21 cellular contexts compared by ENCODE assay signal in the genomic region with DNA sequence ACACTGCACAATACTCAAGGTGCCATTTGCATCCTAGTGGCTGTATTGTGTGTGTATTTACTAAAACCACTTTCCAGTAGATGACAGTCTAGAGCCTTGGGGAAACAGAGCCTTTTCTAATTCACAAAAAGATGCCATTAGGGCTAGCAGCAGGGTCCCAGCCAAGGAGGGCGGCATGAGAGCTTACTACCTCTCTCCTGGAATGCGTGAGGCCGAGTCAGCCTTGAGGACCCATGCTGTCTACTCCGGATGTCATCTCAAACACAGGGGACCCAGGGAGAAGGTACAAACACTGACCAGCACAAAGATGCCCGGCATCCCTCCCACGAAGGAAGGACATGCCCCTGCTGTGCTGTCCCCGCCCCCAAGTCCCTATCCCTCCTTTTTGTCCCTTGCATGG.
"Had no signal": no experiment of that assay in that cellular context is flagged by ENCODE, and none has a peak within 500 bp of the region (broad histone marks: within the 10 kb centered on the region; RNA-seq: fewer than 3 reads in every experiment).

No MANE protein-coding gene starts in this region.

- DNase-seq: cortex of kidney; effector memory CD8-positive, alpha-beta T cell; erythroblast; hypothalamus; kidney; natural killer cell; right lobe of liver; small intestine; stimulated activated CD4-positive, alpha-beta T cell treated with anti-CD3 and anti-CD28 coated beads, Interleukin-15, amount 100 ng/mL, for 24 hours; stimulated activated CD4-positive, alpha-beta T cell treated with anti-CD3 and anti-CD28 coated beads, Interleukin-2, amount 100 ng/mL, for 48 hours; stimulated activated naive CD4-positive, alpha-beta T cell; stimulated activated naive CD8-positive, alpha-beta T cell treated with anti-CD3 and anti-CD28 coated beads, Interleukin-15, amount 100 ng/mL, for 72 hours; trophoblast cell had no signal

- H3K4me1 ChIP-seq: right lobe of liver, suprapubic skin had no signal

- H3K4me3 ChIP-seq: lung, right lobe of liver, suprapubic skin had no signal

- H3K4me3 Mint-ChIP-seq: effector memory CD8-positive, alpha-beta T cell; memory B cell; natural killer cell; stimulated activated naive CD8-positive, alpha-beta T cell treated with anti-CD3 and anti-CD28 coated beads, Interleukin-15, amount 100 ng/mL, for 72 hours had no signal

- H3K9me3 Mint-ChIP-seq: effector memory CD8-positive, alpha-beta T cell; memory B cell; natural killer cell; stimulated activated naive CD8-positive, alpha-beta T cell treated with anti-CD3 and anti-CD28 coated beads, Interleukin-15, amount 100 ng/mL, for 72 hours had no signal

- ATAC-seq: effector memory CD8-positive, alpha-beta T cell; left lobe of liver; natural killer cell; right lobe of liver; stimulated activated naive CD8-positive, alpha-beta T cell treated with anti-CD3 and anti-CD28 coated beads, Interleukin-15, amount 100 ng/mL, for 72 hours had no signal

- H3K9me3 ChIP-seq: neutrophil, right lobe of liver, suprapubic skin had no signal

- H3K9ac ChIP-seq: parathyroid adenoma had no signal

- H3K27ac ChIP-seq: neutrophil, parathyroid adenoma, right lobe of liver, suprapubic skin had no signal

- H2AFZ ChIP-seq: parathyroid adenoma had no signal

- H3K36me3 ChIP-seq: neutrophil, right lobe of liver, suprapubic skin had no signal

- H3K27ac Mint-ChIP-seq: memory B cell, natural killer cell had no signal

- FAIRE-seq: endometrium, frontal cortex, kidney, small intestine had no signal

- H3K79me2 ChIP-seq: parathyroid adenoma had no signal

- H3K36me3 Mint-ChIP-seq: memory B cell, natural killer cell had no signal

- H3K27me3 ChIP-seq: right lobe of liver had no signal

- H3K4me1 Mint-ChIP-seq: natural killer cell; stimulated activated naive CD8-positive, alpha-beta T cell treated with anti-CD3 and anti-CD28 coated beads, Interleukin-15, amount 100 ng/mL, for 72 hours had no signal
